ENCODE assay signal across 2 cellular contexts in the genomic region with DNA sequence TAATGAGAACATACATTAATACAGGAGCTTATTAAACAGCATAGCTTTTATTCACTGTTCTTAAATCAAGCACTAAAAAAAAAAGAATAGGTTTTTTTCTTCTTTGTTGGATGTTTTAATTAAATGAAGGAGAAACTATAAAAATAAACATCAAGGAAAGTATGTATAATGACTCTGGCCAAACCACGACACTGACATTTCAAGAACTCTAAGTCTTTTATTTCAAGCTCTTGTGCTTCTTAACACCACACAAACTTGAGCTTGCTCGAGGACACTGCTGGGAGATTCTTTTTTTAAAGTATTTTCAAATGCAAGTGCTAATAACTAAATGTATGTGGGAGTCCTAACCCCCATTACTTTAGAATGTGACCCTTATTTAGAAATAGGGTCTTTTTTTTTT.
TF ChIP-seq lines count a peak whose summit lies in the region.

No MANE protein-coding gene starts in this region.

TF ChIP-seq in SK-N-SH, 30 proteins besides CTCF, POLR2A, EP300 and RAD21 (continued from another document):
- TF ChIP-seq, protein P1, sequence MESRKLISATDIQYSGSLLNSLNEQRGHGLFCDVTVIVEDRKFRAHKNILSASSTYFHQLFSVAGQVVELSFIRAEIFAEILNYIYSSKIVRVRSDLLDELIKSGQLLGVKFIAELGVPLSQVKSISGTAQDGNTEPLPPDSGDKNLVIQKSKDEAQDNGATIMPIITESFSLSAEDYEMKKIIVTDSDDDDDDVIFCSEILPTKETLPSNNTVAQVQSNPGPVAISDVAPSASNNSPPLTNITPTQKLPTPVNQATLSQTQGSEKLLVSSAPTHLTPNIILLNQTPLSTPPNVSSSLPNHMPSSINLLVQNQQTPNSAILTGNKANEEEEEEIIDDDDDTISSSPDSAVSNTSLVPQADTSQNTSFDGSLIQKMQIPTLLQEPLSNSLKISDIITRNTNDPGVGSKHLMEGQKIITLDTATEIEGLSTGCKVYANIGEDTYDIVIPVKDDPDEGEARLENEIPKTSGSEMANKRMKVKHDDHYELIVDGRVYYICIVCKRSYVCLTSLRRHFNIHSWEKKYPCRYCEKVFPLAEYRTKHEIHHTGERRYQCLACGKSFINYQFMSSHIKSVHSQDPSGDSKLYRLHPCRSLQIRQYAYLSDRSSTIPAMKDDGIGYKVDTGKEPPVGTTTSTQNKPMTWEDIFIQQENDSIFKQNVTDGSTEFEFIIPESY (IDR thresholded peaks at IDR 0.05; ENCODE audit: borderline replicate concordance, low read depth), result no peak
- TF ChIP-seq, protein P2, sequence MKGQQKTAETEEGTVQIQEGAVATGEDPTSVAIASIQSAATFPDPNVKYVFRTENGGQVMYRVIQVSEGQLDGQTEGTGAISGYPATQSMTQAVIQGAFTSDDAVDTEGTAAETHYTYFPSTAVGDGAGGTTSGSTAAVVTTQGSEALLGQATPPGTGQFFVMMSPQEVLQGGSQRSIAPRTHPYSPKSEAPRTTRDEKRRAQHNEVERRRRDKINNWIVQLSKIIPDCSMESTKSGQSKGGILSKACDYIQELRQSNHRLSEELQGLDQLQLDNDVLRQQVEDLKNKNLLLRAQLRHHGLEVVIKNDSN (IDR thresholded peaks at IDR 0.05; ENCODE audit: borderline replicate concordance, low read depth), result no peak
- TF ChIP-seq FOXM1 (IDR thresholded peaks at IDR 0.05; ENCODE audit: low read depth), result no peak
- TF ChIP-seq RFX5 (IDR thresholded peaks at IDR 0.05; ENCODE audit: low read length), result no peak
- no peak for TF ChIP-seq FOXJ3 (CRISPR knock-in tag; IDR thresholded peaks at IDR 0.05)
- TF ChIP-seq MXI1 (IDR thresholded peaks at IDR 0.05; ENCODE audit: low read depth, low read length), result no peak
- TF ChIP-seq RCOR1 (IDR thresholded peaks at IDR 0.05; ENCODE audit: low read length), result no peak
- TF ChIP-seq CHD2 (IDR thresholded peaks at IDR 0.05; ENCODE audit: low read length, partially characterized antibody), result no peak
- no peak for TF ChIP-seq MEF2A (IDR thresholded peaks at IDR 0.05; ENCODE audit: borderline replicate concordance, low read depth)
- no peak for TF ChIP-seq GATA2 (CRISPR knock-in tag; IDR thresholded peaks at IDR 0.05)
- TF ChIP-seq NFIC (IDR thresholded peaks at IDR 0.05; ENCODE audit: borderline replicate concordance), result no peak

TF ChIP-seq in GM23338, 12 proteins besides CTCF, POLR2A, EP300 and RAD21 (continued from another document):
- TF ChIP-seq, protein P3, sequence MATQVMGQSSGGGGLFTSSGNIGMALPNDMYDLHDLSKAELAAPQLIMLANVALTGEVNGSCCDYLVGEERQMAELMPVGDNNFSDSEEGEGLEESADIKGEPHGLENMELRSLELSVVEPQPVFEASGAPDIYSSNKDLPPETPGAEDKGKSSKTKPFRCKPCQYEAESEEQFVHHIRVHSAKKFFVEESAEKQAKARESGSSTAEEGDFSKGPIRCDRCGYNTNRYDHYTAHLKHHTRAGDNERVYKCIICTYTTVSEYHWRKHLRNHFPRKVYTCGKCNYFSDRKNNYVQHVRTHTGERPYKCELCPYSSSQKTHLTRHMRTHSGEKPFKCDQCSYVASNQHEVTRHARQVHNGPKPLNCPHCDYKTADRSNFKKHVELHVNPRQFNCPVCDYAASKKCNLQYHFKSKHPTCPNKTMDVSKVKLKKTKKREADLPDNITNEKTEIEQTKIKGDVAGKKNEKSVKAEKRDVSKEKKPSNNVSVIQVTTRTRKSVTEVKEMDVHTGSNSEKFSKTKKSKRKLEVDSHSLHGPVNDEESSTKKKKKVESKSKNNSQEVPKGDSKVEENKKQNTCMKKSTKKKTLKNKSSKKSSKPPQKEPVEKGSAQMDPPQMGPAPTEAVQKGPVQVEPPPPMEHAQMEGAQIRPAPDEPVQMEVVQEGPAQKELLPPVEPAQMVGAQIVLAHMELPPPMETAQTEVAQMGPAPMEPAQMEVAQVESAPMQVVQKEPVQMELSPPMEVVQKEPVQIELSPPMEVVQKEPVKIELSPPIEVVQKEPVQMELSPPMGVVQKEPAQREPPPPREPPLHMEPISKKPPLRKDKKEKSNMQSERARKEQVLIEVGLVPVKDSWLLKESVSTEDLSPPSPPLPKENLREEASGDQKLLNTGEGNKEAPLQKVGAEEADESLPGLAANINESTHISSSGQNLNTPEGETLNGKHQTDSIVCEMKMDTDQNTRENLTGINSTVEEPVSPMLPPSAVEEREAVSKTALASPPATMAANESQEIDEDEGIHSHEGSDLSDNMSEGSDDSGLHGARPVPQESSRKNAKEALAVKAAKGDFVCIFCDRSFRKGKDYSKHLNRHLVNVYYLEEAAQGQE (IDR thresholded peaks at IDR 0.05; ENCODE audit: unreplicated experiment), result no peak
- TF ChIP-seq EZH2phosphoT487 (IDR thresholded peaks at IDR 0.05; ENCODE audit: unreplicated experiment) (no peak), ZNF331 (CRISPR knock-in tag; IDR thresholded peaks at IDR 0.05; ENCODE audit: low read depth) (no peak), EZH2 (IDR thresholded peaks at IDR 0.05; ENCODE audit: low read depth, unreplicated experiment) (no peak)
- TF ChIP-seq, protein P4, sequence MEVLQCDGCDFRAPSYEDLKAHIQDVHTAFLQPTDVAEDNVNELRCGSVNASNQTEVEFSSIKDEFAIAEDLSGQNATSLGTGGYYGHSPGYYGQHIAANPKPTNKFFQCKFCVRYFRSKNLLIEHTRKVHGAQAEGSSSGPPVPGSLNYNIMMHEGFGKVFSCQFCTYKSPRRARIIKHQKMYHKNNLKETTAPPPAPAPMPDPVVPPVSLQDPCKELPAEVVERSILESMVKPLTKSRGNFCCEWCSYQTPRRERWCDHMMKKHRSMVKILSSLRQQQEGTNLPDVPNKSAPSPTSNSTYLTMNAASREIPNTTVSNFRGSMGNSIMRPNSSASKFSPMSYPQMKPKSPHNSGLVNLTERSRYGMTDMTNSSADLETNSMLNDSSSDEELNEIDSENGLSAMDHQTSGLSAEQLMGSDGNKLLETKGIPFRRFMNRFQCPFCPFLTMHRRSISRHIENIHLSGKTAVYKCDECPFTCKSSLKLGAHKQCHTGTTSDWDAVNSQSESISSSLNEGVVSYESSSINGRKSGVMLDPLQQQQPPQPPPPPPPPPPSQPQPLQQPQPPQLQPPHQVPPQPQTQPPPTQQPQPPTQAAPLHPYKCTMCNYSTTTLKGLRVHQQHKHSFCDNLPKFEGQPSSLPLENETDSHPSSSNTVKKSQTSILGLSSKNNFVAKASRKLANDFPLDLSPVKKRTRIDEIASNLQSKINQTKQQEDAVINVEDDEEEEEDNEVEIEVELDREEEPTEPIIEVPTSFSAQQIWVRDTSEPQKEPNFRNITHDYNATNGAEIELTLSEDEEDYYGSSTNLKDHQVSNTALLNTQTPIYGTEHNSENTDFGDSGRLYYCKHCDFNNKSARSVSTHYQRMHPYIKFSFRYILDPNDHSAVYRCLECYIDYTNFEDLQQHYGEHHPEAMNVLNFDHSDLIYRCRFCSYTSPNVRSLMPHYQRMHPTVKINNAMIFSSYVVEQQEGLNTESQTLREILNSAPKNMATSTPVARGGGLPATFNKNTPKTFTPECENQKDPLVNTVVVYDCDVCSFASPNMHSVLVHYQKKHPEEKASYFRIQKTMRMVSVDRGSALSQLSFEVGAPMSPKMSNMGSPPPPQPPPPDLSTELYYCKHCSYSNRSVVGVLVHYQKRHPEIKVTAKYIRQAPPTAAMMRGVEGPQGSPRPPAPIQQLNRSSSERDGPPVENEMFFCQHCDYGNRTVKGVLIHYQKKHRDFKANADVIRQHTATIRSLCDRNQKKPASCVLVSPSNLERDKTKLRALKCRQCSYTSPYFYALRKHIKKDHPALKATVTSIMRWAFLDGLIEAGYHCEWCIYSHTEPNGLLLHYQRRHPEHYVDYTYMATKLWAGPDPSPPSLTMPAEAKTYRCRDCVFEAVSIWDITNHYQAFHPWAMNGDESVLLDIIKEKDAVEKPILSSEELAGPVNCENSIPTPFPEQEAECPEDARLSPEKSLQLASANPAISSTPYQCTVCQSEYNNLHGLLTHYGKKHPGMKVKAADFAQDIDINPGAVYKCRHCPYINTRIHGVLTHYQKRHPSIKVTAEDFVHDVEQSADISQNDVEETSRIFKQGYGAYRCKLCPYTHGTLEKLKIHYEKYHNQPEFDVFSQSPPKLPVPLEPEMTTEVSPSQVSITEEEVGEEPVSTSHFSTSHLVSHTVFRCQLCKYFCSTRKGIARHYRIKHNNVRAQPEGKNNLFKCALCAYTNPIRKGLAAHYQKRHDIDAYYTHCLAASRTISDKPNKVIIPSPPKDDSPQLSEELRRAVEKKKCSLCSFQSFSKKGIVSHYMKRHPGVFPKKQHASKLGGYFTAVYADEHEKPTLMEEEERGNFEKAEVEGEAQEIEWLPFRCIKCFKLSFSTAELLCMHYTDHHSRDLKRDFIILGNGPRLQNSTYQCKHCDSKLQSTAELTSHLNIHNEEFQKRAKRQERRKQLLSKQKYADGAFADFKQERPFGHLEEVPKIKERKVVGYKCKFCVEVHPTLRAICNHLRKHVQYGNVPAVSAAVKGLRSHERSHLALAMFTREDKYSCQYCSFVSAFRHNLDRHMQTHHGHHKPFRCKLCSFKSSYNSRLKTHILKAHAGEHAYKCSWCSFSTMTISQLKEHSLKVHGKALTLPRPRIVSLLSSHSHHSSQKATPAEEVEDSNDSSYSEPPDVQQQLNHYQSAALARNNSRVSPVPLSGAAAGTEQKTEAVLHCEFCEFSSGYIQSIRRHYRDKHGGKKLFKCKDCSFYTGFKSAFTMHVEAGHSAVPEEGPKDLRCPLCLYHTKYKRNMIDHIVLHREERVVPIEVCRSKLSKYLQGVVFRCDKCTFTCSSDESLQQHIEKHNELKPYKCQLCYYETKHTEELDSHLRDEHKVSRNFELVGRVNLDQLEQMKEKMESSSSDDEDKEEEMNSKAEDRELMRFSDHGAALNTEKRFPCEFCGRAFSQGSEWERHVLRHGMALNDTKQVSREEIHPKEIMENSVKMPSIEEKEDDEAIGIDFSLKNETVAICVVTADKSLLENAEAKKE (CRISPR knock-in tag; IDR thresholded peaks at IDR 0.05), result no peak
TF ChIP-seq in GM23338: peak in this region for 0.
